ENCODE assay signal across 8 cellular contexts in the genomic region with DNA sequence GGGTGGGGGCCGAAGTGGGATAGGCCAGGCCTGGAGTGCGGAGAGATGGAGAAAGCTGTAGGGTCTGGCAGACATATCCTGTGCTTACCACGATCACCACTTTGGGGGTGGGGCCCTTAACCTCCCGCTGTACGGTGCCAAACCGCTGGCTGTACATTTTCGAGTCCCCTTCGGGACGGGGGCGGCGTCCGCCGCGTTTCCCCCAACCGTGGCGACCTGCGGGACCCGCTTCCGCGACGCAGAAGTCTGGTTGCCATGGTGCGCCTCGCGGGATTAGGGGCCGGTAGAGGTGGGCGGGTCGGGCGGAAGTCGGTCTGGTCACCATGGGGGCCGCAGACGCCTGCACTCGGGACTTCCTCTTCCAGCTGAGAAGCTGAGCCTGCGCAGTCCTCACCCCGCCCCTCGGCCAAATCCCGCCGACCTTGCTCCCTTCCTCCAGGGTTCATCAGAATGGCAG. TPM values are rescaled to one million over a fixed set of nuclear protein-coding genes. Genes with fewer than 3 reads are reported as not detected.
A peak's percentile ranks its signal among the peaks of the same experiment; 100 is the strongest.
DNase-seq lines count a peak whose midpoint lies in the region; ATAC-seq and TF ChIP-seq lines count a peak whose summit lies in the region.

A gene with protein sequence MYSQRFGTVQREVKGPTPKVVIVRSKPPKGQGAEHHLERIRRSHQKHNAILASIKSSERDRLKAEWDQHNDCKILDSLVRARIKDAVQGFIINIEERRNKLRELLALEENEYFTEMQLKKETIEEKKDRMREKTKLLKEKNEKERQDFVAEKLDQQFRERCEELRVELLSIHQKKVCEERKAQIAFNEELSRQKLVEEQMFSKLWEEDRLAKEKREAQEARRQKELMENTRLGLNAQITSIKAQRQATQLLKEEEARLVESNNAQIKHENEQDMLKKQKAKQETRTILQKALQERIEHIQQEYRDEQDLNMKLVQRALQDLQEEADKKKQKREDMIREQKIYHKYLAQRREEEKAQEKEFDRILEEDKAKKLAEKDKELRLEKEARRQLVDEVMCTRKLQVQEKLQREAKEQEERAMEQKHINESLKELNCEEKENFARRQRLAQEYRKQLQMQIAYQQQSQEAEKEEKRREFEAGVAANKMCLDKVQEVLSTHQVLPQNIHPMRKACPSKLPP (minus strand): TSS at position 248 of the 457 bp plus-strand sequence. CDS start 91 bp downstream, at position 157.

- no peaks in the 10 kb centered on the region for H3K27me3 Mint-ChIP-seq in activated CD4-positive, alpha-beta T cell treated with anti-CD3 and anti-CD28 coated beads for 36 hours

- ATAC-seq in GM19025 (IDR thresholded peaks at IDR 0.05; ENCODE audit: low read depth, unreplicated experiment) (peak; percentile 77), HG03280 (IDR thresholded peaks at IDR 0.05; ENCODE audit: unreplicated experiment) (peak; percentile 76)
- peak; percentile 93 for ATAC-seq in activated CD4-positive, alpha-beta T cell treated with anti-CD3 and anti-CD28 coated beads for 36 hours

- no peaks in the 10 kb centered on the region for H3K9me3 Mint-ChIP-seq in activated CD4-positive, alpha-beta T cell treated with anti-CD3 and anti-CD28 coated beads for 36 hours (ENCODE audit: low read depth)

- H3K4me3 ChIP-seq in coronary artery: peak within 1 kb of the TSS; percentile 71

- no peak within 1 kb of the TSS for H3K27ac ChIP-seq in coronary artery

- intact Hi-C loops in activated CD4-positive, alpha-beta T cell treated with anti-CD3 and anti-CD28 coated beads for 36 hours (cut with DNase I, micrococcal nuclease): loop anchor here (1.0 to 10.0 kb wide), 7 partner anchors 15 to 774 kb away; partner anchors contain the start of genes CXXC1 (in 2 of the 2), MBD1 (in 2 of the 2), ACAA2 (in 1 of the 2) and RPL17 (in 1 of the 2)

- H3K36me3 Mint-ChIP-seq in activated CD4-positive, alpha-beta T cell treated with anti-CD3 and anti-CD28 coated beads for 36 hours (ENCODE audit: low read depth): peaks cover 12% of the 10 kb centered on the region

- TF ChIP-seq CTCF in coronary artery (IDR thresholded peaks at IDR 0.05): no peak

- H3K27ac Mint-ChIP-seq in activated CD4-positive, alpha-beta T cell treated with anti-CD3 and anti-CD28 coated beads for 36 hours: peak within 1 kb of the TSS; percentile 57

- H3K4me3 Mint-ChIP-seq in activated CD4-positive, alpha-beta T cell treated with anti-CD3 and anti-CD28 coated beads for 36 hours: peak within 1 kb of the TSS; percentile 71

- CTCF ChIA-PET in activated CD4-positive, alpha-beta T cell treated with anti-CD3 and anti-CD28 coated beads for 36 hours (lab: Charles Lee): interaction anchor here (0.5 to 1.1 kb wide), 4 partner anchors 10 to 166 kb away, joined by 3 to 5 read pairs (median 4); partner anchors contain the start of gene MBD1

- POLR2A ChIA-PET in activated CD4-positive, alpha-beta T cell treated with anti-CD3 and anti-CD28 coated beads for 36 hours (lab: Charles Lee): interaction anchor here (1.0 kb wide), 1 partner anchor 15 kb away, joined by 6 read pairs; the partner anchor contains the start of gene MBD1

- DNase-seq in AG20443 (ENCODE audit: low spot score) (peak; percentile 99), NCI-H460 (ENCODE audit: extremely low read depth, low read depth) (peak; percentile 55), coronary artery (ENCODE audit: low spot score) (peak; percentile 94), left kidney (ENCODE audit: low read depth, low spot score) (peak; percentile 97)
- DNase-seq in activated CD4-positive, alpha-beta T cell treated with anti-CD3 and anti-CD28 coated beads for 36 hours: peak; percentile 92
- peak; percentile 47 to 85 (median 70) for DNase-seq in stimulated activated CD4-positive, alpha-beta T cell treated with anti-CD3 and anti-CD28 coated beads, Interleukin-1b, Interleukin-23, amount 100 ng/mL, for 24 hours (ENCODE audit: low read depth in 4 of 4, low spot score in 1 of 4)

- peaks cover 20% of the 10 kb centered on the region for H3K4me1 Mint-ChIP-seq in activated CD4-positive, alpha-beta T cell treated with anti-CD3 and anti-CD28 coated beads for 36 hours

RNA-seq across cellular contexts. Expression of the gene that starts here (rescaled TPM):
- 0.35 and 0.84 TPM in 2 replicates for total RNA-seq in NCI-H460 (2014; rRNA removed; shearing (Covaris generic))
- 0.13 TPM in 1 of 2 replicates, not detected in the other for polyA plus RNA-seq in NCI-H460 (2014; cell fraction: nucleus; rRNA removed)
- under 1 TPM; 0.37 to 0.44 TPM for total RNA-seq in activated CD4-positive, alpha-beta T cell treated with anti-CD3 and anti-CD28 coated beads for 36 hours

Comparison
In these comparisons a context has a peak if more than half of its experiments do, and no peak if none do; other contexts are left out.
1. Peak in DNase-seq in NCI-H460; RNA of the gene not detected or under 1 TPM.
2. Peak in DNase-seq and ATAC-seq in activated CD4-positive, alpha-beta T cell treated with anti-CD3 and anti-CD28 coated beads for 36 hours; RNA of the gene not detected or under 1 TPM.